Comparison of ENCODE assay signal across 18 cellular contexts in genomic region chr10:3034611-3035010, GRCh38.
"Had no signal": no experiment of that assay in that cellular context is flagged by ENCODE, and none has a peak within 500 bp of the region (broad histone marks: within the 10 kb centered on the region; RNA-seq: fewer than 3 reads in every experiment).

No MANE protein-coding gene starts in this region.

- H3K4me3 ChIP-seq: heart right ventricle, left lung, lower lobe of right lung, psoas muscle, sigmoid colon, skin epidermis had no signal

- H3K36me3 ChIP-seq: heart right ventricle, left lung, lower lobe of right lung, neutrophil, sigmoid colon had no signal

- H3K27ac Mint-ChIP-seq: naive thymus-derived CD4-positive, alpha-beta T cell had no signal

- H3K9me3 ChIP-seq: left lung, lower lobe of right lung, neutrophil, psoas muscle, sigmoid colon had no signal

- H3K27ac ChIP-seq: heart right ventricle, left lung, lower lobe of right lung, neutrophil, psoas muscle, sigmoid colon, skin epidermis had no signal

- ATAC-seq: esophagus mucosa; heart right ventricle; naive thymus-derived CD4-positive, alpha-beta T cell; psoas muscle had no signal

- H3K4me1 ChIP-seq: lower lobe of right lung, psoas muscle, sigmoid colon had no signal

- H3K4me3 Mint-ChIP-seq: naive thymus-derived CD4-positive, alpha-beta T cell had no signal

- DNase-seq: cortex of kidney; effector memory CD4-positive, alpha-beta T cell; heart right ventricle; hypothalamus; islet precursor cell; left lung; lower lobe of right lung; mesendoderm; naive thymus-derived CD4-positive, alpha-beta T cell; psoas muscle; sigmoid colon; stimulated activated CD4-positive, alpha-beta T cell treated with anti-CD3 and anti-CD28 coated beads, Interleukin-2, amount 100 ng/mL, for 24 hours; stimulated activated CD4-positive, alpha-beta T cell treated with anti-CD3 and anti-CD28 coated beads, Interleukin-4, amount 100 ng/mL, for 4 hours; stimulated activated naive CD4-positive, alpha-beta T cell treated with Interleukin-2 at 50 U/mL for 16 hours; trophoblast cell had no signal

- H3K27me3 ChIP-seq: left lung, neutrophil, sigmoid colon had no signal
